Comparison of ENCODE assay signal across 1 cellular context in the genomic region with DNA sequence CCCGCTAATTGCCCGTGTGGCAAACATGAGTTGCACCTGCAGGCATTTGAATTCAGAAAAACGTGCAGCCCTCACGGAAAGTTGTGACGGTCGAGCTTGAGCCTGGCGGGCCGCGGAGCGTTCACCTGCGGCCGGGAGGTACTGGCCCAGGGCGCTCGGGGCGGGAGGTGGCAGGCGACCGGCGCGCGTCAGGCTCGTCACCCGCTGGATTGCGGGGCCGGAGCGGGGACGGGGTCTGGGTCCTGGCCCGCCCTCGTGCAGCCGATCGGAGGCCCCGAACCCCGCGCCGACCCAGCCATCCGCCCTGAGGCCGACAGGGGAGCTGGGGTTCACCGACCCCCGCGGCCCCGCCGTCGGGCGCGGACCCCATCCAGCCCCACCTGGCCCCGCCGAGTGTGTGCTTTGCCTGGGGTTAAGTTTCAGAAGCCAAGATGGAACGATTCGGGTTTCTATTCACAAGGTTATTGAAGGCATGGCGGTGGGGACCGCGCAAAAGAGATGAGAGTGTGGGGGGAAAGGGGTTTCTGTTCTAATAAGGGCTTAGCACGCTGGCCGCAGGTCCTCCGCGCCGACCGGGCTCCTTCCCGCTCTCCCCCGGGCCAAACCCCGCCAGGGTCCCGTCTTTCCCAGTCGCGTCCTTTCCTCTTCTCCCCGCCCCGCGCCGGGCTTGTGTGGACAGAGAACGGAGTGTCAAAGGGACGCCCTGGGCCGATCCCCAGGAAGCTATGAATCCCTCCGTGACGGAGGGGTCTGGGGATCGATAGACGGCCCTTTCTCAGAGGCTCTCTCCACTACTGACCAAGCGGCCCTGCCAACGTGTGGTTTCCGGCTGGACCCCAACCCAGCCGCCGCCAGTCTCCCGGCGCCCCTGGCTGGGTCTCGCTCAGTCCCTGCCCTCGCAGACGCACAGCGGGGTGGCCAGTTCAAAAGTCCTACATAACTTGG.
TF ChIP-seq lines count a peak whose summit lies in the region.

No MANE protein-coding gene starts in this region.

TF ChIP-seq in HepG2, 621 proteins besides CTCF, POLR2A, EP300 and RAD21 (continued from another document and continues in another):
- TF ChIP-seq, protein P1, sequence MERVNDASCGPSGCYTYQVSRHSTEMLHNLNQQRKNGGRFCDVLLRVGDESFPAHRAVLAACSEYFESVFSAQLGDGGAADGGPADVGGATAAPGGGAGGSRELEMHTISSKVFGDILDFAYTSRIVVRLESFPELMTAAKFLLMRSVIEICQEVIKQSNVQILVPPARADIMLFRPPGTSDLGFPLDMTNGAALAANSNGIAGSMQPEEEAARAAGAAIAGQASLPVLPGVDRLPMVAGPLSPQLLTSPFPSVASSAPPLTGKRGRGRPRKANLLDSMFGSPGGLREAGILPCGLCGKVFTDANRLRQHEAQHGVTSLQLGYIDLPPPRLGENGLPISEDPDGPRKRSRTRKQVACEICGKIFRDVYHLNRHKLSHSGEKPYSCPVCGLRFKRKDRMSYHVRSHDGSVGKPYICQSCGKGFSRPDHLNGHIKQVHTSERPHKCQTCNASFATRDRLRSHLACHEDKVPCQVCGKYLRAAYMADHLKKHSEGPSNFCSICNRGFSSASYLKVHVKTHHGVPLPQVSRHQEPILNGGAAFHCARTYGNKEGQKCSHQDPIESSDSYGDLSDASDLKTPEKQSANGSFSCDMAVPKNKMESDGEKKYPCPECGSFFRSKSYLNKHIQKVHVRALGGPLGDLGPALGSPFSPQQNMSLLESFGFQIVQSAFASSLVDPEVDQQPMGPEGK (CRISPR knock-in tag; IDR thresholded peaks at IDR 0.05), result no peak
- TF ChIP-seq ZNF510 (CRISPR knock-in tag; IDR thresholded peaks at IDR 0.05; ENCODE audit: low read depth) (no peak), TSC22D2 (CRISPR knock-in tag; IDR thresholded peaks at IDR 0.05; ENCODE audit: borderline replicate concordance) (no peak), MTF2 (CRISPR knock-in tag; IDR thresholded peaks at IDR 0.05; ENCODE audit: borderline replicate concordance) (0 out of 2 replicates have a peak, but pooled peaks have one; percentile 4), U2AF1 (optimal IDR thresholded peaks at IDR 0.05; ENCODE audit: low read depth, low read length) (no peak), ZNF569 (CRISPR knock-in tag; IDR thresholded peaks at IDR 0.05; ENCODE audit: borderline replicate concordance) (no peak), ZNF766 (CRISPR knock-in tag; IDR thresholded peaks at IDR 0.05; ENCODE audit: borderline replicate concordance) (no peak), ZNF256 (CRISPR knock-in tag; conservative IDR thresholded peaks at IDR 0.05) (no peak), DNMT1 (CRISPR knock-in tag; IDR thresholded peaks at IDR 0.05) (no peak), ZNF572 (CRISPR knock-in tag; IDR thresholded peaks at IDR 0.05) (no peak), RFXANK (CRISPR knock-in tag; IDR thresholded peaks at IDR 0.05) (no peak), ZNF230 (CRISPR knock-in tag; IDR thresholded peaks at IDR 0.05) (no peak), ZNF652 (CRISPR knock-in tag; IDR thresholded peaks at IDR 0.05; ENCODE audit: borderline replicate concordance, low read depth) (no peak), SP2 (CRISPR knock-in tag; IDR thresholded peaks at IDR 0.05) (no peak), ZNF296 (CRISPR knock-in tag; conservative IDR thresholded peaks at IDR 0.05) (no peak), TAF15 (IDR thresholded peaks at IDR 0.05; ENCODE audit: low read depth, low read length, poor library complexity, severe bottlenecking) (no peak), SRF (IDR thresholded peaks at IDR 0.05; ENCODE audit: low read depth, low read length) (no peak), DNMT3B (CRISPR knock-in tag; conservative IDR thresholded peaks at IDR 0.05) (no peak), FIP1L1 (IDR thresholded peaks at IDR 0.05; ENCODE audit: borderline replicate concordance, insufficient read depth, low read depth, low read length) (no peak), ZNF501 (CRISPR knock-in tag; IDR thresholded peaks at IDR 0.05) (no peak), KDM5B (CRISPR knock-in tag; IDR thresholded peaks at IDR 0.05; ENCODE audit: borderline replicate concordance) (0 out of 2 replicates have a peak, but pooled peaks have one; percentile 26), EHMT2 (IDR thresholded peaks at IDR 0.05; ENCODE audit: borderline replicate concordance, low read depth, low read length) (no peak), FOXO1 (CRISPR knock-in tag; IDR thresholded peaks at IDR 0.05) (no peak), ZNF235 (CRISPR knock-in tag; IDR thresholded peaks at IDR 0.05; ENCODE audit: borderline replicate concordance) (0 out of 2 replicates have a peak, but pooled peaks have one; percentile 26), ZNF75D (CRISPR knock-in tag; IDR thresholded peaks at IDR 0.05; ENCODE audit: borderline replicate concordance) (no peak), KLF13 (CRISPR knock-in tag; IDR thresholded peaks at IDR 0.05) (no peak), ZC3H4 (CRISPR knock-in tag; IDR thresholded peaks at IDR 0.05; ENCODE audit: borderline replicate concordance) (no peak), ZNF430 (CRISPR knock-in tag; IDR thresholded peaks at IDR 0.05) (no peak), ZSCAN12 (CRISPR knock-in tag; IDR thresholded peaks at IDR 0.05) (no peak)
- TF ChIP-seq, protein P2, sequence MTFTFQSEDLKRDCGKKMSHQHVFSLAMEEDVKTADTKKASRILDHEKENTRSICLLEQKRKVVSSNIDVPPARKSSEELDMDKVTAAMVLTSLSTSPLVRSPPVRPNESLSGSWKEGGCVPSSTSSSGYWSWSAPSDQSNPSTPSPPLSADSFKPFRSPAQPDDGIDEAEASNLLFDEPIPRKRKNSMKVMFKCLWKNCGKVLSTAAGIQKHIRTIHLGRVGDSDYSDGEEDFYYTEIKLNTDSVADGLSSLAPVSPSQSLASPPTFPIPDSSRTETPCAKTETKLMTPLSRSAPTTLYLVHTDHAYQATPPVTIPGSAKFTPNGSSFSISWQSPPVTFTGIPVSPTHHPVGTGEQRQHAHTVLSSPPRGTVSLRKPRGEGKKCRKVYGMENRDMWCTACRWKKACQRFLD (CRISPR knock-in tag; IDR thresholded peaks at IDR 0.05; ENCODE audit: borderline replicate concordance), result peak; percentile 40; the same call in 1 of the 2 replicates
- TF ChIP-seq, protein P3, sequence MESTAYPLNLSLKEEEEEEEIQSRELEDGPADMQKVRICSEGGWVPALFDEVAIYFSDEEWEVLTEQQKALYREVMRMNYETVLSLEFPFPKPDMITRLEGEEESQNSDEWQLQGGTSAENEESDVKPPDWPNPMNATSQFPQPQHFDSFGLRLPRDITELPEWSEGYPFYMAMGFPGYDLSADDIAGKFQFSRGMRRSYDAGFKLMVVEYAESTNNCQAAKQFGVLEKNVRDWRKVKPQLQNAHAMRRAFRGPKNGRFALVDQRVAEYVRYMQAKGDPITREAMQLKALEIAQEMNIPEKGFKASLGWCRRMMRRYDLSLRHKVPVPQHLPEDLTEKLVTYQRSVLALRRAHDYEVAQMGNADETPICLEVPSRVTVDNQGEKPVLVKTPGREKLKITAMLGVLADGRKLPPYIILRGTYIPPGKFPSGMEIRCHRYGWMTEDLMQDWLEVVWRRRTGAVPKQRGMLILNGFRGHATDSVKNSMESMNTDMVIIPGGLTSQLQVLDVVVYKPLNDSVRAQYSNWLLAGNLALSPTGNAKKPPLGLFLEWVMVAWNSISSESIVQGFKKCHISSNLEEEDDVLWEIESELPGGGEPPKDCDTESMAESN (CRISPR knock-in tag; conservative IDR thresholded peaks at IDR 0.05), result no peak; the same call in 1 of the 2 replicates
- TF ChIP-seq, protein P4, sequence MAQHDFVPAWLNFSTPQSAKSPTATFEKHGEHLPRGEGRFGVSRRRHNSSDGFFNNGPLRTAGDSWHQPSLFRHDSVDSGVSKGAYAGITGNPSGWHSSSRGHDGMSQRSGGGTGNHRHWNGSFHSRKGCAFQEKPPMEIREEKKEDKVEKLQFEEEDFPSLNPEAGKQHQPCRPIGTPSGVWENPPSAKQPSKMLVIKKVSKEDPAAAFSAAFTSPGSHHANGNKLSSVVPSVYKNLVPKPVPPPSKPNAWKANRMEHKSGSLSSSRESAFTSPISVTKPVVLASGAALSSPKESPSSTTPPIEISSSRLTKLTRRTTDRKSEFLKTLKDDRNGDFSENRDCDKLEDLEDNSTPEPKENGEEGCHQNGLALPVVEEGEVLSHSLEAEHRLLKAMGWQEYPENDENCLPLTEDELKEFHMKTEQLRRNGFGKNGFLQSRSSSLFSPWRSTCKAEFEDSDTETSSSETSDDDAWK (CRISPR knock-in tag; IDR thresholded peaks at IDR 0.05), result no peak
- TF ChIP-seq, protein P5, sequence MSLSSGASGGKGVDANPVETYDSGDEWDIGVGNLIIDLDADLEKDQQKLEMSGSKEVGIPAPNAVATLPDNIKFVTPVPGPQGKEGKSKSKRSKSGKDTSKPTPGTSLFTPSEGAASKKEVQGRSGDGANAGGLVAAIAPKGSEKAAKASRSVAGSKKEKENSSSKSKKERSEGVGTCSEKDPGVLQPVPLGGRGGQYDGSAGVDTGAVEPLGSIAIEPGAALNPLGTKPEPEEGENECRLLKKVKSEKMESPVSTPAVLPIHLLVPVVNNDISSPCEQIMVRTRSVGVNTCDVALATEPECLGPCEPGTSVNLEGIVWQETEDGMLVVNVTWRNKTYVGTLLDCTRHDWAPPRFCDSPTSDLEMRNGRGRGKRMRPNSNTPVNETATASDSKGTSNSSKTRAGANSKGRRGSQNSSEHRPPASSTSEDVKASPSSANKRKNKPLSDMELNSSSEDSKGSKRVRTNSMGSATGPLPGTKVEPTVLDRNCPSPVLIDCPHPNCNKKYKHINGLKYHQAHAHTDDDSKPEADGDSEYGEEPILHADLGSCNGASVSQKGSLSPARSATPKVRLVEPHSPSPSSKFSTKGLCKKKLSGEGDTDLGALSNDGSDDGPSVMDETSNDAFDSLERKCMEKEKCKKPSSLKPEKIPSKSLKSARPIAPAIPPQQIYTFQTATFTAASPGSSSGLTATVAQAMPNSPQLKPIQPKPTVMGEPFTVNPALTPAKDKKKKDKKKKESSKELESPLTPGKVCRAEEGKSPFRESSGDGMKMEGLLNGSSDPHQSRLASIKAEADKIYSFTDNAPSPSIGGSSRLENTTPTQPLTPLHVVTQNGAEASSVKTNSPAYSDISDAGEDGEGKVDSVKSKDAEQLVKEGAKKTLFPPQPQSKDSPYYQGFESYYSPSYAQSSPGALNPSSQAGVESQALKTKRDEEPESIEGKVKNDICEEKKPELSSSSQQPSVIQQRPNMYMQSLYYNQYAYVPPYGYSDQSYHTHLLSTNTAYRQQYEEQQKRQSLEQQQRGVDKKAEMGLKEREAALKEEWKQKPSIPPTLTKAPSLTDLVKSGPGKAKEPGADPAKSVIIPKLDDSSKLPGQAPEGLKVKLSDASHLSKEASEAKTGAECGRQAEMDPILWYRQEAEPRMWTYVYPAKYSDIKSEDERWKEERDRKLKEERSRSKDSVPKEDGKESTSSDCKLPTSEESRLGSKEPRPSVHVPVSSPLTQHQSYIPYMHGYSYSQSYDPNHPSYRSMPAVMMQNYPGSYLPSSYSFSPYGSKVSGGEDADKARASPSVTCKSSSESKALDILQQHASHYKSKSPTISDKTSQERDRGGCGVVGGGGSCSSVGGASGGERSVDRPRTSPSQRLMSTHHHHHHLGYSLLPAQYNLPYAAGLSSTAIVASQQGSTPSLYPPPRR (CRISPR knock-in tag; IDR thresholded peaks at IDR 0.05; ENCODE audit: borderline replicate concordance), result 0 out of 2 replicates have a peak, but pooled peaks have one; percentile 17
- TF ChIP-seq, protein P6, sequence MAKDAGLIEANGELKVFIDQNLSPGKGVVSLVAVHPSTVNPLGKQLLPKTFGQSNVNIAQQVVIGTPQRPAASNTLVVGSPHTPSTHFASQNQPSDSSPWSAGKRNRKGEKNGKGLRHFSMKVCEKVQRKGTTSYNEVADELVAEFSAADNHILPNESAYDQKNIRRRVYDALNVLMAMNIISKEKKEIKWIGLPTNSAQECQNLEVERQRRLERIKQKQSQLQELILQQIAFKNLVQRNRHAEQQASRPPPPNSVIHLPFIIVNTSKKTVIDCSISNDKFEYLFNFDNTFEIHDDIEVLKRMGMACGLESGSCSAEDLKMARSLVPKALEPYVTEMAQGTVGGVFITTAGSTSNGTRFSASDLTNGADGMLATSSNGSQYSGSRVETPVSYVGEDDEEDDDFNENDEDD (CRISPR knock-in tag; IDR thresholded peaks at IDR 0.05; ENCODE audit: borderline replicate concordance), result no peak
- TF ChIP-seq, protein P7, sequence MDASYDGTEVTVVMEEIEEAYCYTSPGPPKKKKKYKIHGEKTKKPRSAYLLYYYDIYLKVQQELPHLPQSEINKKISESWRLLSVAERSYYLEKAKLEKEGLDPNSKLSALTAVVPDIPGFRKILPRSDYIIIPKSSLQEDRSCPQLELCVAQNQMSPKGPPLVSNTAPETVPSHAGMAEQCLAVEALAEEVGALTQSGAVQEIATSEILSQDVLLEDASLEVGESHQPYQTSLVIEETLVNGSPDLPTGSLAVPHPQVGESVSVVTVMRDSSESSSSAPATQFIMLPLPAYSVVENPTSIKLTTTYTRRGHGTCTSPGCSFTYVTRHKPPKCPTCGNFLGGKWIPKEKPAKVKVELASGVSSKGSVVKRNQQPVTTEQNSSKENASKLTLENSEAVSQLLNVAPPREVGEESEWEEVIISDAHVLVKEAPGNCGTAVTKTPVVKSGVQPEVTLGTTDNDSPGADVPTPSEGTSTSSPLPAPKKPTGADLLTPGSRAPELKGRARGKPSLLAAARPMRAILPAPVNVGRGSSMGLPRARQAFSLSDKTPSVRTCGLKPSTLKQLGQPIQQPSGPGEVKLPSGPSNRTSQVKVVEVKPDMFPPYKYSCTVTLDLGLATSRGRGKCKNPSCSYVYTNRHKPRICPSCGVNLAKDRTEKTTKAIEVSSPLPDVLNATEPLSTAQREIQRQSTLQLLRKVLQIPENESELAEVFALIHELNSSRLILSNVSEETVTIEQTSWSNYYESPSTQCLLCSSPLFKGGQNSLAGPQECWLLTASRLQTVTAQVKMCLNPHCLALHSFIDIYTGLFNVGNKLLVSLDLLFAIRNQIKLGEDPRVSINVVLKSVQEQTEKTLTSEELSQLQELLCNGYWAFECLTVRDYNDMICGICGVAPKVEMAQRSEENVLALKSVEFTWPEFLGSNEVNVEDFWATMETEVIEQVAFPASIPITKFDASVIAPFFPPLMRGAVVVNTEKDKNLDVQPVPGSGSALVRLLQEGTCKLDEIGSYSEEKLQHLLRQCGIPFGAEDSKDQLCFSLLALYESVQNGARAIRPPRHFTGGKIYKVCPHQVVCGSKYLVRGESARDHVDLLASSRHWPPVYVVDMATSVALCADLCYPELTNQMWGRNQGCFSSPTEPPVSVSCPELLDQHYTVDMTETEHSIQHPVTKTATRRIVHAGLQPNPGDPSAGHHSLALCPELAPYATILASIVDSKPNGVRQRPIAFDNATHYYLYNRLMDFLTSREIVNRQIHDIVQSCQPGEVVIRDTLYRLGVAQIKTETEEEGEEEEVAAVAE (CRISPR knock-in tag; IDR thresholded peaks at IDR 0.05; ENCODE audit: borderline replicate concordance), result no peak
